In the genomic region with DNA sequence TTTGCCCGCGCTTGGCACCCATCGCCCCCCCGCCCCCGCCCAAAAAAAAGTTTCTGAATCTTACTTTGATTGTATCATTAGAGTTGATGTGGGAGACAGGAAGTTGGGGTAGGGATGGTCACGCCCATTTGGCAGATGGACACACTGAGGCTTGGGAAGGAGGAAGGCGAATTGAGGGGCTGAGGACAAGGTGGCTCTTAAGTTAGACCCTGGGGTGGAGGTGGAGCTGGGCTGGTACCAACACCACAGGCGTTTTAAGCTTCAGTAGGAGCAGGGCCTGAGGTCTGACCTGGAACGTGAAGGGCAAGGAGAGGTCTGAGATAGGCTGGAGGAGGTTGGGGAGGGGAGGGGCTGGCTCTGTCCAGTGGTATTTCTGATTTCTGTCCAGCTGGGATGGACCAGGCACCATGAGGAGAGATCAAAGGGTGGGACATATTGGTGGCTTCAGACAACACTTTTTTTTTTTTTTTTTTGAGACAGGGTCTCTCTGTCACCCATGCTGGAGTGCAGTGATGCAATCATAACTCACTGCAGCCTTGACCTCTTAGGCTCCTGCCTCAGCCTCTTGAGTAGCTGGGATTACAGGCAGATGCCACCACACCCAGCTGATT, we compare ENCODE assay signal across 7 cellular contexts. TPM values are rescaled to one million over a fixed set of nuclear protein-coding genes. Genes with fewer than 3 reads are reported as not detected.
DNase-seq lines count a peak whose midpoint lies in the region; ATAC-seq and TF ChIP-seq lines count a peak whose summit lies in the region.

No MANE protein-coding gene starts in this region.

- ATAC-seq in PC-3 (no peak), GM21360 (IDR thresholded peaks at IDR 0.05; ENCODE audit: unreplicated experiment) (no peak)

- H3K4me1 ChIP-seq in H9 (ENCODE audit: insufficient read depth, low read length) = no peaks in the 10 kb centered on the region
- H3K4me1 ChIP-seq in PC-3 (ENCODE audit: insufficient read depth, low read length) = peaks cover 43% of the 10 kb centered on the region
- H3K4me1 ChIP-seq in esophagus (ENCODE audit: control insufficient read depth in 2 of 2, insufficient read depth in 2 of 2, low read length in 1 of 2) = peaks cover 0 to 25% of the 10 kb centered on the region in 2 donors

- no peaks in the 10 kb centered on the region for H3K79me2 ChIP-seq in H9 (ENCODE audit: insufficient read depth, low read length)
- peaks cover 28% of the 10 kb centered on the region for H3K79me2 ChIP-seq in PC-3 (ENCODE audit: low read length)

- peaks cover 30 to 43% of the 10 kb centered on the region in 2 experiments for H3K4me1 Mint-ChIP-seq in H9

- no peaks in the 10 kb centered on the region for H3K9me2 ChIP-seq in PC-3 (replicated peaks; ENCODE audit: low read length)

- H3K9ac ChIP-seq in H9 (ENCODE audit: extremely low read depth, insufficient read length, low read length) = no peak overlapping the region
- H3K9ac ChIP-seq in PC-3 (ENCODE audit: low read length) = peak overlapping the region; percentile 72

- H3K23me2 ChIP-seq in H9 (ENCODE audit: insufficient read length, low read depth, low read length, poor library complexity, severe bottlenecking) = peaks cover 6% of the 10 kb centered on the region

- H3K4me2 ChIP-seq in H9 (ENCODE audit: insufficient read depth, insufficient read length, low read length) = peak overlapping the region; percentile 9
- peak overlapping the region; percentile 97 for H3K4me2 ChIP-seq in PC-3 (ENCODE audit: low read length)

- H3K27me3 ChIP-seq in H9 (ENCODE audit: insufficient read depth, low read length) (no peaks in the 10 kb centered on the region), PC-3 (ENCODE audit: low read length) (no peaks in the 10 kb centered on the region), esophagus (ENCODE audit: control insufficient read depth in 1 of 2, insufficient read depth in 2 of 2, low read length in 2 of 2) (no peaks in the 10 kb centered on the region)

- H3K36me3 ChIP-seq in PC-3 (ENCODE audit: low read depth, low read length) = 0 out of 2 replicates have a peak, but pooled peaks cover 3% of the 10 kb centered on the region
- H3K36me3 ChIP-seq in esophagus (ENCODE audit: control insufficient read depth in 2 of 2, insufficient read depth in 2 of 2, low read length in 1 of 2) = peaks cover 0 to 2% of the 10 kb centered on the region in 2 donors

- H2AK5ac ChIP-seq in H9 (ENCODE audit: insufficient read length, low read length) = no peak overlapping the region

- no peak overlapping the region for H2BK120ac ChIP-seq in H9 (ENCODE audit: low read depth, low read length, poor library complexity, severe bottlenecking)

- no peak overlapping the region for H4K5ac ChIP-seq in H9 (ENCODE audit: insufficient read length, low read depth, low read length)

- peak overlapping the region in 2 of 3 experiments; percentile 53 to 94; a peak in 4 of 7 replicates for H3K27ac Mint-ChIP-seq in H9

- TF ChIP-seq CTCF in H9 (conservative IDR thresholded peaks at IDR 0.05) (no peak), PC-3 (conservative IDR thresholded peaks at IDR 0.05; ENCODE audit: low read depth, low read length) (no peak)

- no peak overlapping the region for H2BK15ac ChIP-seq in H9 (ENCODE audit: low read depth, low read length)

- H3K4me3 Mint-ChIP-seq in H9 = peak overlapping the region; percentile 78 to 80

- no peak overlapping the region for H3K23ac ChIP-seq in H9 (ENCODE audit: insufficient read length, low read depth, low read length)

- peaks cover 2% of the 10 kb centered on the region for H3K27me3 Mint-ChIP-seq in H9 (ENCODE audit: low read depth)

- H3K18ac ChIP-seq in H9 (ENCODE audit: insufficient read length, low read depth, low read length) = no peak overlapping the region

- no peaks in the 10 kb centered on the region for H4K20me1 ChIP-seq in H9 (ENCODE audit: control insufficient read depth, insufficient read depth, insufficient read length)
- no peaks in the 10 kb centered on the region for H4K20me1 ChIP-seq in PC-3 (ENCODE audit: low read length)

- H3K4ac ChIP-seq in H9 (ENCODE audit: low read depth, low read length) = no peak overlapping the region

- H2BK12ac ChIP-seq in H9 (ENCODE audit: insufficient read length, low read depth, low read length) = no peak overlapping the region

- POLR2A ChIA-PET in PC-3 (lab: Charles Lee; ENCODE audit: unreplicated experiment) = no interaction called here

- H2BK20ac ChIP-seq in H9 (ENCODE audit: low read depth, low read length, poor library complexity, severe bottlenecking) = no peak overlapping the region

- H3F3A ChIP-seq in PC-3 (ENCODE audit: low read length, unreplicated experiment) = no peaks in the 10 kb centered on the region

- DNase-seq in H9 = no peak
- DNase-seq in PC-3 = no peak
- no peak for DNase-seq in skeletal muscle cell (ENCODE audit: low read depth)
- no peak for DNase-seq in NCI-H526 (lab: John Stamatoyannopoulos, UW)
- no peak for DNase-seq in activated CD4-positive, alpha-beta T cell treated with anti-CD3 and anti-CD28 coated beads, Interleukin-2, amount 50 U/mL, for 4 hours

- BruUV-seq in PC-3 (replicated peaks; lab: Mats Ljungman, UMichigan) = TSS peak; percentile 39

- H3K56ac ChIP-seq in H9 (ENCODE audit: insufficient read length, low read depth, low read length) = no peak overlapping the region

- H3K9me3 ChIP-seq in H9 (ENCODE audit: control insufficient read depth, low read depth, low read length) (no peaks in the 10 kb centered on the region), PC-3 (ENCODE audit: low read length) (no peaks in the 10 kb centered on the region), esophagus (ENCODE audit: control insufficient read depth in 2 of 2, insufficient read depth in 1 of 2, low read depth in 1 of 2, low read length in 1 of 2) (no peaks in the 10 kb centered on the region)

- H3K27ac ChIP-seq in H9 (ENCODE audit: insufficient read length, low read depth, low read length) (no peak overlapping the region), PC-3 (ENCODE audit: low read length) (no peak overlapping the region), esophagus (ENCODE audit: low read depth in 2 of 2, low read length in 1 of 2) (peak overlapping the region; percentile 84 to 96)

- no peak overlapping the region for H3T11ph ChIP-seq in H9 (ENCODE audit: low read length)

- no peak overlapping the region for H4K8ac ChIP-seq in H9 (replicated peaks; ENCODE audit: insufficient read length, low read depth, low read length)

- intact Hi-C loops in PC-3 (cut with micrococcal nuclease) = loop anchor here (5.0 kb wide), 1 partner anchor 162 kb away; no protein-coding TSS in a partner anchor

- no peak overlapping the region for H3K14ac ChIP-seq in H9 (ENCODE audit: insufficient read depth, low read length)

- H3K4me3 ChIP-seq in PC-3 (ENCODE audit: low read length) (peak overlapping the region; percentile 83), esophagus (ENCODE audit: low read depth in 1 of 2, low read length in 2 of 2) (peak overlapping the region; percentile 54 to 67), skeletal muscle cell (ENCODE audit: low read depth, low read length) (peak overlapping the region; percentile 27)

- H2AFZ ChIP-seq in H9 (ENCODE audit: low read length) (no peak overlapping the region), PC-3 (ENCODE audit: low read length) (peak overlapping the region; percentile 89)

- H2BK5ac ChIP-seq in H9 (ENCODE audit: insufficient read length, low read length) = no peak overlapping the region

- no peaks in the 10 kb centered on the region for H3K79me1 ChIP-seq in H9 (ENCODE audit: insufficient read depth, low read depth, low read length, poor library complexity, severe bottlenecking)

- no CpG with 5 or more reads among the region's 9 CpGs for WGBS in H9 (ENCODE audit: extremely low coverage, insufficient read length, low lambda C conversion rate)
- WGBS in esophagus, 2 donors = 16 to 23% methylated on average over 9 of the region's 9 CpGs

- H4K91ac ChIP-seq in H9 (ENCODE audit: insufficient read length, low read depth, low read length) = no peak overlapping the region

- H3K9me3 Mint-ChIP-seq in H9 = no peaks in the 10 kb centered on the region; a peak in 2 of 5 replicates

- peaks cover 0 to 3% (median 0%) of the 10 kb centered on the region in 3 experiments; a peak in 2 of 7 replicates for H3K36me3 Mint-ChIP-seq in H9 (ENCODE audit: insufficient read depth in 1 of 3, low read depth in 3 of 3)

- CTCF ChIA-PET in PC-3 (lab: Charles Lee) = interaction anchor here (1.1 kb wide), 1 partner anchor 153 kb away, joined by 3 read pairs; no protein-coding TSS in a partner anchor

RNA-seq across cellular contexts. Expression of a gene that starts 0.8 kb away (rescaled TPM):
- 24.2 and 24.9 TPM in 2 replicates for total RNA-seq in H9 (2021)
- total RNA-seq in PC-3 (2014; rRNA removed) = 14.5 and 30.5 TPM in 2 replicates
- polyA plus RNA-seq in esophagus = 10 to 100 TPM; 17.5 to 30.7 TPM

RNA-seq across cellular contexts. Expression of a gene that starts 33.2 kb away (rescaled TPM):
- total RNA-seq in H9 (2021) = 29.1 and 31.0 TPM in 2 replicates
- 340 and 370 TPM in 2 replicates for total RNA-seq in PC-3 (2014; rRNA removed)
- 10 to 100 TPM; 16.1 to 28.7 TPM for polyA plus RNA-seq in esophagus

RNA-seq across cellular contexts. Expression of a gene that starts 34.9 kb away (rescaled TPM):
- total RNA-seq in H9 (2021) (49.9 and 50.0 TPM in 2 replicates), PC-3 (2014; rRNA removed) (46.1 and 54.1 TPM in 2 replicates)
- 10 to 100 TPM; 15.4 to 19.0 TPM for polyA plus RNA-seq in esophagus

RNA-seq across cellular contexts. Expression of a gene that starts 42.2 kb away (rescaled TPM):
- total RNA-seq in H9 (2021) = 21.6 and 24.7 TPM in 2 replicates
- 55.6 and 57.0 TPM in 2 replicates for total RNA-seq in PC-3 (2014; rRNA removed)
- 1 to 10 TPM; 4.7 to 7.5 TPM for polyA plus RNA-seq in esophagus

Comparison
In these comparisons a context has a peak if more than half of its experiments do, and no peak if none do; other contexts are left out.
1. H3K27ac ChIP-seq: peak in esophagus (2 of 2); none in H9 (single experiment) and PC-3 (single experiment).
2. H3K4me3 ChIP-seq: peak in every context shown above with its lines; median percentile 83 in PC-3; 60 in esophagus; 27 in skeletal muscle cell.
3. RNA of a gene that starts 33.2 kb away (total RNA-seq): 340 to 370 TPM in PC-3; 29.1 to 31.0 TPM in H9; every median in the first group is over 10 times any median in the second.